33 cellular contexts compared by ENCODE assay signal in genomic region chr6:128504003-128504654, GRCh38. TPM values are rescaled to one million over a fixed set of nuclear protein-coding genes. Genes with fewer than 3 reads are reported as not detected.
A peak's percentile ranks its signal among the peaks of the same experiment; 100 is the strongest.
DNase-seq lines count a peak whose midpoint lies in the region; ATAC-seq, FAIRE-seq and TF ChIP-seq lines count a peak whose summit lies in the region.
"Had no signal": no experiment of that assay in that cellular context is flagged by ENCODE, and none has a peak within 500 bp of the region (broad histone marks: within the 10 kb centered on the region; RNA-seq: fewer than 3 reads in every experiment).

No MANE protein-coding gene starts in this region.

- no peak overlapping the region for H3K27ac Mint-ChIP-seq in activated CD8-positive, alpha-beta T cell treated with anti-CD3 and anti-CD28 coated beads, Interleukin-2, amount 10 ng/mL, durations not matched to agents 7 days and 5 days
- H3K27ac Mint-ChIP-seq: activated CD4-positive, alpha-beta memory T cell treated with anti-CD3 and anti-CD28 coated beads, Interleukin-2, amount 10 ng/mL, durations not matched to agents 7 days and 5 days; activated T-helper 1 cell treated with anti-CD3 and anti-CD28 coated beads, Interleukin-12 subunit alpha, Interleukin-12 subunit beta, Interleukin-2, Interleukin-4 antibody, amounts not matched to agents 30 ng/mL and 10 ng/mL and 1 ng/mL, durations not matched to agents 14 hours and 24 hours and 36 hours; brain; stimulated activated naive CD8-positive, alpha-beta T cell treated with anti-CD3 and anti-CD28 coated beads, Interleukin-15, amount 100 ng/mL, for 72 hours; T-helper 2 cell treated with Interferon-gamma antibody and Interleukin-4, amounts not matched to agents 5 μg/mL and 100 μg/mL, for 36 hours had no signal

- TF ChIP-seq EP300 in stomach (IDR thresholded peaks at IDR 0.05), result no peak

- no peaks in the 10 kb centered on the region for H3K9me3 Mint-ChIP-seq in activated CD8-positive, alpha-beta T cell treated with anti-CD3 and anti-CD28 coated beads, Interleukin-2, amount 10 ng/mL, durations not matched to agents 7 days and 5 days (ENCODE audit: insufficient read depth)
- H3K9me3 Mint-ChIP-seq: activated CD4-positive, alpha-beta memory T cell treated with anti-CD3 and anti-CD28 coated beads, Interleukin-2, amount 10 ng/mL, durations not matched to agents 7 days and 5 days; activated T-helper 1 cell treated with anti-CD3 and anti-CD28 coated beads, Interleukin-12 subunit alpha, Interleukin-12 subunit beta, Interleukin-2, Interleukin-4 antibody, amounts not matched to agents 30 ng/mL and 10 ng/mL and 1 ng/mL, durations not matched to agents 14 hours and 24 hours and 36 hours; brain; HFFc6; neural crest cell; stimulated activated naive CD8-positive, alpha-beta T cell treated with anti-CD3 and anti-CD28 coated beads, Interleukin-15, amount 100 ng/mL, for 72 hours; T-helper 2 cell treated with Interferon-gamma antibody and Interleukin-4, amounts not matched to agents 5 μg/mL and 100 μg/mL, for 36 hours had no signal

- H3K27me3 Mint-ChIP-seq in activated CD8-positive, alpha-beta T cell treated with anti-CD3 and anti-CD28 coated beads, Interleukin-2, amount 10 ng/mL, durations not matched to agents 7 days and 5 days (ENCODE audit: low read depth), result no peaks in the 10 kb centered on the region
- H3K27me3 Mint-ChIP-seq: activated CD4-positive, alpha-beta memory T cell treated with anti-CD3 and anti-CD28 coated beads, Interleukin-2, amount 10 ng/mL, durations not matched to agents 7 days and 5 days; brain; stimulated activated naive CD8-positive, alpha-beta T cell treated with anti-CD3 and anti-CD28 coated beads, Interleukin-15, amount 100 ng/mL, for 72 hours had no signal

- TF ChIP-seq CTCF in Panc1 (IDR thresholded peaks at IDR 0.05) (no peak), left lung (IDR thresholded peaks at IDR 0.05) (no peak), stomach (IDR thresholded peaks at IDR 0.05) (no peak)

- no peak for DNase-seq in GM19239 (ENCODE audit: insufficient read length, low spot score)
- no peak for DNase-seq in Panc1 (ENCODE audit: low read depth, low spot score)
- no peak for DNase-seq in left lung
- DNase-seq in stomach, result no peak
- DNase-seq in activated CD8-positive, alpha-beta T cell treated with anti-CD3 and anti-CD28 coated beads, Interleukin-2, amount 10 ng/mL, durations not matched to agents 7 days and 5 days, result no peak
- no peak for DNase-seq in DMS114 treated with DMSO at 0.1 percent for 48 hours (lab: John Stamatoyannopoulos, UW; ENCODE audit: unreplicated experiment)
- DNase-seq: activated CD4-positive, alpha-beta memory T cell treated with anti-CD3 and anti-CD28 coated beads, Interleukin-2, amount 10 ng/mL, durations not matched to agents 7 days and 5 days; activated CD8-positive, alpha-beta memory T cell treated with anti-CD3 and anti-CD28 coated beads, Interleukin-2, amount 50 U/mL, for 48 hours; activated naive CD4-positive, alpha-beta T cell treated with Interleukin-2 at 50 U/mL for 16 hours; cerebellar nuclear complex; DMS53; foreskin melanocyte; GM23248; HFFc6; kidney glomerular epithelial cell; mesenchymal stem cell; NCI-H1092; NCI-H1930; NCI-H526; NK-92 treated with Interleukin-12 subunit alpha and Interleukin-12 subunit beta, amount 100 ng/mL, for 24 hours; ovary; SHP77 treated with DMSO at 0.1 percent for 48 hours; spleen; stimulated activated CD4-positive, alpha-beta T cell treated with anti-CD3 and anti-CD28 coated beads, Interleukin-2, amount 100 ng/mL, for 24 hours; stimulated activated naive CD8-positive, alpha-beta T cell treated with anti-CD3 and anti-CD28 coated beads, Interleukin-15, amount 100 ng/mL, for 72 hours had no signal

- POLR2A ChIA-PET in Panc1 (lab: Charles Lee), result no interaction called here
- POLR2A ChIA-PET in activated CD8-positive, alpha-beta T cell treated with anti-CD3 and anti-CD28 coated beads, Interleukin-2, amount 10 ng/mL, durations not matched to agents 7 days and 5 days (lab: Charles Lee), result interaction anchor here (0.7 kb wide), 1 partner anchor 14 kb away, joined by 3 read pairs; no protein-coding TSS in a partner anchor

- H3K4me3 ChIP-seq in Panc1 (ENCODE audit: low read depth in 2 of 2, low read length in 2 of 2) (no peak overlapping the region), left lung (no peak overlapping the region), stomach (no peak overlapping the region)
- H3K4me3 ChIP-seq: BLaER1 treated with 17β-estradiol and CSF1 and Interleukin-3, amounts not matched to agents 10 nM and 100 nM; GM23248; K562; ovary; spleen had no signal

- H3K4me1 Mint-ChIP-seq in activated CD8-positive, alpha-beta T cell treated with anti-CD3 and anti-CD28 coated beads, Interleukin-2, amount 10 ng/mL, durations not matched to agents 7 days and 5 days (ENCODE audit: low read depth), result no peaks in the 10 kb centered on the region
- H3K4me1 Mint-ChIP-seq: activated CD4-positive, alpha-beta memory T cell treated with anti-CD3 and anti-CD28 coated beads, Interleukin-2, amount 10 ng/mL, durations not matched to agents 7 days and 5 days; stimulated activated naive CD8-positive, alpha-beta T cell treated with anti-CD3 and anti-CD28 coated beads, Interleukin-15, amount 100 ng/mL, for 72 hours had no signal

- H3K36me3 ChIP-seq in Panc1 (ENCODE audit: control insufficient read depth, insufficient read depth, low read length) (no peaks in the 10 kb centered on the region), left lung (no peaks in the 10 kb centered on the region), stomach (no peaks in the 10 kb centered on the region)
- H3K36me3 ChIP-seq: BLaER1 treated with 17β-estradiol and CSF1 and Interleukin-3, amounts not matched to agents 10 nM and 100 nM; ovary; spleen had no signal

- ATAC-seq in Panc1, result no peak
- ATAC-seq in left lung, result peak; percentile 87
- no peak for ATAC-seq in GM19397 (IDR thresholded peaks at IDR 0.05; ENCODE audit: unreplicated experiment)
- no peak for ATAC-seq in activated CD8-positive, alpha-beta T cell treated with anti-CD3 and anti-CD28 coated beads, Interleukin-2, amount 10 ng/mL, durations not matched to agents 7 days and 5 days
- ATAC-seq: K562; stimulated activated naive CD8-positive, alpha-beta T cell treated with anti-CD3 and anti-CD28 coated beads, Interleukin-15, amount 100 ng/mL, for 72 hours had no signal

- BruUV-seq in Panc1 (replicated peaks; lab: Mats Ljungman, UMichigan), result no TSS peak

- no peaks in the 10 kb centered on the region for H3K27me3 ChIP-seq in Panc1 (ENCODE audit: control insufficient read depth, insufficient read depth, low read length)
- H3K27me3 ChIP-seq in left lung, result no peaks in the 10 kb centered on the region
- H3K27me3 ChIP-seq in stomach, result no peaks in the 10 kb centered on the region
- H3K27me3 ChIP-seq: BLaER1 treated with 17β-estradiol and CSF1 and Interleukin-3, amounts not matched to agents 10 nM and 100 nM; ovary; spleen had no signal

- H3K9me3 ChIP-seq in Panc1 (ENCODE audit: control insufficient read depth, insufficient read depth, low read depth, low read length) (no peaks in the 10 kb centered on the region), left lung (no peaks in the 10 kb centered on the region), stomach (no peaks in the 10 kb centered on the region)
- H3K9me3 ChIP-seq: BLaER1 treated with 17β-estradiol and CSF1 and Interleukin-3, amounts not matched to agents 10 nM and 100 nM; ovary; spleen had no signal

- TF ChIP-seq POLR2A in stomach (IDR thresholded peaks at IDR 0.05), result no peak

- intact Hi-C loops in Panc1 (cut with micrococcal nuclease; ENCODE audit: unreplicated experiment), result no loop called here
- intact Hi-C loops in left lung (cut with DNase I), result no loop called here
- intact Hi-C loops in stomach (cut with DNase I; ENCODE audit: low total_unique reads), result no loop called here

- 26 to 42% (median 31%) methylated on average over 3 of the region's 3 CpGs for WGBS in stomach, 5 donors

- no peak overlapping the region for H3K4me3 Mint-ChIP-seq in activated CD8-positive, alpha-beta T cell treated with anti-CD3 and anti-CD28 coated beads, Interleukin-2, amount 10 ng/mL, durations not matched to agents 7 days and 5 days
- H3K4me3 Mint-ChIP-seq: activated CD4-positive, alpha-beta memory T cell treated with anti-CD3 and anti-CD28 coated beads, Interleukin-2, amount 10 ng/mL, durations not matched to agents 7 days and 5 days; activated T-helper 1 cell treated with anti-CD3 and anti-CD28 coated beads, Interleukin-12 subunit alpha, Interleukin-12 subunit beta, Interleukin-2, Interleukin-4 antibody, amounts not matched to agents 30 ng/mL and 10 ng/mL and 1 ng/mL, durations not matched to agents 14 hours and 24 hours and 36 hours; brain; HFFc6; neural crest cell; stimulated activated naive CD8-positive, alpha-beta T cell treated with anti-CD3 and anti-CD28 coated beads, Interleukin-15, amount 100 ng/mL, for 72 hours; T-helper 2 cell treated with Interferon-gamma antibody and Interleukin-4, amounts not matched to agents 5 μg/mL and 100 μg/mL, for 36 hours had no signal

- no peaks in the 10 kb centered on the region for H3K36me3 Mint-ChIP-seq in activated CD8-positive, alpha-beta T cell treated with anti-CD3 and anti-CD28 coated beads, Interleukin-2, amount 10 ng/mL, durations not matched to agents 7 days and 5 days (ENCODE audit: low read depth)
- H3K36me3 Mint-ChIP-seq: brain had no signal

- FAIRE-seq in GM19239 (lab: Jason Lieb, UNC), result peak; percentile 40
- FAIRE-seq: G401.6, K562 had no signal

- H3K4me1 ChIP-seq in Panc1 (ENCODE audit: control insufficient read depth, insufficient read depth, low read length) (peaks cover 52% of the 10 kb centered on the region), left lung (peaks cover 0 to 10% of the 10 kb centered on the region in 2 donors), stomach (peaks cover 44 to 93% (median 67%) of the 10 kb centered on the region in 4 donors)
- H3K4me1 ChIP-seq: spleen had no signal

- H3K27ac ChIP-seq in Panc1 (ENCODE audit: low read length), result peak overlapping the region; percentile 24; the same call in 1 of the 2 replicates
- peak overlapping the region in 1 of 2 donors; percentile 36 for H3K27ac ChIP-seq in left lung
- H3K27ac ChIP-seq in stomach, result peak overlapping the region; percentile 4 to 55 (median 49)
- H3K27ac ChIP-seq: BLaER1 treated with 17β-estradiol and CSF1 and Interleukin-3, amounts not matched to agents 10 nM and 100 nM; GM23248; ovary; spleen had no signal

- in situ Hi-C loops in Panc1 (cut with HindIII; ENCODE audit: low pct_unique_long_range_greater_than_20kb, low sequenced_read_pairs), result no loop called here

- CTCF ChIA-PET in Panc1 (lab: Charles Lee), result no interaction called here
- CTCF ChIA-PET in activated CD8-positive, alpha-beta T cell treated with anti-CD3 and anti-CD28 coated beads, Interleukin-2, amount 10 ng/mL, durations not matched to agents 7 days and 5 days (lab: Charles Lee), result no interaction called here

RNA-seq across cellular contexts. Expression of gene PTPRK, which starts 16.3 kb away (rescaled TPM):
- total RNA-seq in Panc1 (2021; ENCODE audit: unreplicated experiment), result 61.8 TPM
- 25.7 TPM for polyA plus RNA-seq in Panc1 (2012; ENCODE audit: insufficient read length)
- total RNA-seq in left lung, result 10 to 100 TPM; 57.0 to 57.1 TPM
- 100 to 1,000 TPM in 4 of 5 donors, 10 to 100 TPM in 1; 73.2 to 644 (median 172) TPM for total RNA-seq in stomach
- polyA plus RNA-seq in stomach, result 10 to 100 TPM in 2 of 3 donors, 1 to 10 TPM in 1; 7.0 to 12.1 (median 10.2) TPM
- total RNA-seq in activated CD8-positive, alpha-beta T cell treated with anti-CD3 and anti-CD28 coated beads, Interleukin-2, amount 10 ng/mL, durations not matched to agents 7 days and 5 days, result 1 to 10 TPM; 3.1 to 3.6 TPM
- polyA plus RNA-seq: K562 had no signal

Comparison
In these comparisons a context has a peak if more than half of its experiments do, and no peak if none do; other contexts are left out.
1. RNA of gene PTPRK, which starts 16.3 kb away (total RNA-seq): 73.2 to 644 TPM in stomach, 61.8 TPM in Panc1 (single experiment) and 57.0 to 57.1 TPM in left lung; 3.1 to 3.6 TPM in activated CD8-positive, alpha-beta T cell treated with anti-CD3 and anti-CD28 coated beads, Interleukin-2, amount 10 ng/mL, durations not matched to agents 7 days and 5 days; every median in the first group is over 10 times any median in the second.